ENCODE assay signal across 19 cellular contexts in genomic region chr1:60974973-60975372, GRCh38.
DNase-seq lines count a peak whose midpoint lies in the region; ATAC-seq and TF ChIP-seq lines count a peak whose summit lies in the region.
"Had no signal": no experiment of that assay in that cellular context is flagged by ENCODE, and none has a peak within 500 bp of the region (broad histone marks: within the 10 kb centered on the region; RNA-seq: fewer than 3 reads in every experiment).

No MANE protein-coding gene starts in this region.

- H3K27ac Mint-ChIP-seq in neural progenitor cell: no peak overlapping the region
- H3K27ac Mint-ChIP-seq in effector memory CD8-positive, alpha-beta T cell: no peak overlapping the region
- H3K27ac Mint-ChIP-seq: B cell; CD8-positive, alpha-beta T cell; GM23338; HFFc6 had no signal

- H3K9me3 ChIP-seq in WERI-Rb-1 (ENCODE audit: severe bottlenecking) (no peaks in the 10 kb centered on the region), neural progenitor cell (ENCODE audit: low read depth) (no peaks in the 10 kb centered on the region), tibial artery (no peaks in the 10 kb centered on the region)
- H3K9me3 ChIP-seq: BLaER1 treated with 17β-estradiol and CSF1 and Interleukin-3, amounts not matched to agents 10 nM and 100 nM had no signal

- H3K4me3 Mint-ChIP-seq in neural progenitor cell: no peak overlapping the region
- H3K4me3 Mint-ChIP-seq in effector memory CD8-positive, alpha-beta T cell: no peak overlapping the region
- H3K4me3 Mint-ChIP-seq: B cell; CD8-positive, alpha-beta T cell; GM23338; HFFc6 had no signal

- intact Hi-C loops in tibial artery (cut with DNase I; ENCODE audit: low total_unique reads): loop anchor here (5.0 kb wide), 1 partner anchor 67 kb away; no protein-coding TSS in a partner anchor

- H3K36me3 Mint-ChIP-seq in neural progenitor cell: no peaks in the 10 kb centered on the region
- peaks cover 2% of the 10 kb centered on the region for H3K36me3 Mint-ChIP-seq in effector memory CD8-positive, alpha-beta T cell (ENCODE audit: insufficient read depth)
- H3K36me3 Mint-ChIP-seq: CD8-positive, alpha-beta T cell had no signal

- no peaks in the 10 kb centered on the region for H4K20me1 ChIP-seq in neural progenitor cell (ENCODE audit: low read depth)
- H4K20me1 ChIP-seq: BLaER1 treated with 17β-estradiol and CSF1 and Interleukin-3, amounts not matched to agents 10 nM and 100 nM had no signal

- H3K27ac ChIP-seq in WERI-Rb-1: peak overlapping the region; percentile 1; the same call in 1 of the 2 replicates
- H3K27ac ChIP-seq in neural progenitor cell: peak overlapping the region; percentile 46
- H3K27ac ChIP-seq in tibial artery: peak overlapping the region; percentile 48 to 62
- H3K27ac ChIP-seq in coronary artery: peak overlapping the region in 1 of 2 donors; percentile 1
- H3K27ac ChIP-seq: BLaER1 treated with 17β-estradiol and CSF1 and Interleukin-3, amounts not matched to agents 10 nM and 100 nM had no signal

- DNase-seq in NCI-H524 treated with DMSO at 0.1 percent for 48 hours (lab: John Stamatoyannopoulos, UW) (peak; percentile 10), WERI-Rb-1 (no peak), neural progenitor cell (ENCODE audit: low spot score) (no peak), tibial artery (no peak), coronary artery (ENCODE audit: low spot score) (no peak), NCI-H1694 treated with DMSO at 0.1 percent for 48 hours (lab: John Stamatoyannopoulos, UW) (no peak)
- DNase-seq in effector memory CD8-positive, alpha-beta T cell: no peak
- DNase-seq: 8988T; Calu3; CD8-positive, alpha-beta T cell; DND-41; EL; HFFc6 had no signal

- peaks cover 32% of the 10 kb centered on the region for H3K4me1 Mint-ChIP-seq in neural progenitor cell
- H3K4me1 Mint-ChIP-seq in effector memory CD8-positive, alpha-beta T cell (ENCODE audit: low read depth in 2 of 2): peaks cover 0 to 2% of the 10 kb centered on the region in 2 donors

- no peaks in the 10 kb centered on the region for H3K36me3 ChIP-seq in WERI-Rb-1
- no peaks in the 10 kb centered on the region for H3K36me3 ChIP-seq in neural progenitor cell
- no peaks in the 10 kb centered on the region for H3K36me3 ChIP-seq in tibial artery
- H3K36me3 ChIP-seq: BLaER1 treated with 17β-estradiol and CSF1 and Interleukin-3, amounts not matched to agents 10 nM and 100 nM had no signal

- H3K27me3 ChIP-seq in WERI-Rb-1 (ENCODE audit: insufficient read depth, low read depth, severe bottlenecking) (no peaks in the 10 kb centered on the region), neural progenitor cell (no peaks in the 10 kb centered on the region), tibial artery (no peaks in the 10 kb centered on the region)
- H3K27me3 ChIP-seq: BLaER1 treated with 17β-estradiol and CSF1 and Interleukin-3, amounts not matched to agents 10 nM and 100 nM had no signal

- H3K27me3 Mint-ChIP-seq in neural progenitor cell (ENCODE audit: insufficient read depth, low read depth): peaks cover 12% of the 10 kb centered on the region
- H3K27me3 Mint-ChIP-seq in effector memory CD8-positive, alpha-beta T cell: peaks cover 7 to 11% of the 10 kb centered on the region in 2 donors
- H3K27me3 Mint-ChIP-seq: B cell had no signal

- H3K9ac ChIP-seq in neural progenitor cell: no peak overlapping the region
- H3K9ac ChIP-seq: BLaER1 treated with 17β-estradiol and CSF1 and Interleukin-3, amounts not matched to agents 10 nM and 100 nM had no signal

- H3K9me3 Mint-ChIP-seq in neural progenitor cell: no peaks in the 10 kb centered on the region
- no peaks in the 10 kb centered on the region for H3K9me3 Mint-ChIP-seq in effector memory CD8-positive, alpha-beta T cell
- H3K9me3 Mint-ChIP-seq: CD8-positive, alpha-beta T cell; GM23338; HFFc6 had no signal

- no peak for TF ChIP-seq CTCF in WERI-Rb-1 (IDR thresholded peaks at IDR 0.05; ENCODE audit: low read depth, low read length)
- no peak for TF ChIP-seq CTCF in neural progenitor cell (IDR thresholded peaks at IDR 0.05)
- TF ChIP-seq CTCF in tibial artery (IDR thresholded peaks at IDR 0.05): no peak
- TF ChIP-seq CTCF in coronary artery (IDR thresholded peaks at IDR 0.05): no peak

- no peak overlapping the region for H3K4me3 ChIP-seq in WERI-Rb-1 (ENCODE audit: low read depth, low read length)
- H3K4me3 ChIP-seq in neural progenitor cell: no peak overlapping the region
- no peak overlapping the region for H3K4me3 ChIP-seq in tibial artery
- no peak overlapping the region for H3K4me3 ChIP-seq in coronary artery
- H3K4me3 ChIP-seq: BLaER1 treated with 17β-estradiol and CSF1 and Interleukin-3, amounts not matched to agents 10 nM and 100 nM; GM23338 had no signal

- no peak for ATAC-seq in GM21423 (IDR thresholded peaks at IDR 0.05; ENCODE audit: unreplicated experiment)
- no peak for ATAC-seq in effector memory CD8-positive, alpha-beta T cell (replicated peaks)
- ATAC-seq: CD8-positive, alpha-beta T cell; HCT116; HepG2 had no signal

- peaks cover 42% of the 10 kb centered on the region for H3K4me1 ChIP-seq in neural progenitor cell
- peaks cover 0 to 64% (median 23%) of the 10 kb centered on the region in 4 donors for H3K4me1 ChIP-seq in tibial artery
- H3K4me1 ChIP-seq: BLaER1 treated with 17β-estradiol and CSF1 and Interleukin-3, amounts not matched to agents 10 nM and 100 nM had no signal

- peaks cover 22% of the 10 kb centered on the region for H3F3A ChIP-seq in neural progenitor cell (ENCODE audit: low read depth)

- peak overlapping the region; percentile 56 for H3K4me2 ChIP-seq in neural progenitor cell
- H3K4me2 ChIP-seq: BLaER1 treated with 17β-estradiol and CSF1 and Interleukin-3, amounts not matched to agents 10 nM and 100 nM; GM23338 had no signal

- no peak overlapping the region for H2AFZ ChIP-seq in neural progenitor cell (replicated peaks)

- H3K79me2 ChIP-seq in neural progenitor cell (ENCODE audit: low read depth): no peaks in the 10 kb centered on the region
